8 cellular contexts compared by ENCODE assay signal in genomic region chr1:226738421-226738994, GRCh38. TPM values are rescaled to one million over a fixed set of nuclear protein-coding genes. Genes with fewer than 3 reads are reported as not detected.
DNase-seq lines count a peak whose midpoint lies in the region; ATAC-seq, FAIRE-seq and TF ChIP-seq lines count a peak whose summit lies in the region.

No MANE protein-coding gene starts in this region.

- H4K20me1 ChIP-seq in GM23338 (replicated peaks; ENCODE audit: insufficient read depth): 0 out of 2 replicates have a peak, but pooled peaks cover 4% of the 10 kb centered on the region

- no peak overlapping the region for H3K27ac Mint-ChIP-seq in GM23338
- H3K27ac Mint-ChIP-seq in activated naive CD4-positive, alpha-beta T cell treated with anti-CD3 and anti-CD28 coated beads, Interleukin-2, amount 50 U/mL, for 72 hours: peak overlapping the region; percentile 90 to 97

- no peaks in the 10 kb centered on the region for H3K9me2 ChIP-seq in GM23338 (ENCODE audit: insufficient read depth)

- H3K4me2 ChIP-seq in GM23338: peak overlapping the region; percentile 100

- H3K4me3 Mint-ChIP-seq in GM23338: peak overlapping the region; percentile 86

- H3K27me3 ChIP-seq in GM23338 (ENCODE audit: insufficient read depth) (peaks cover 90% of the 10 kb centered on the region), cardiac muscle cell (peaks cover 73% of the 10 kb centered on the region), pancreas (no peaks in the 10 kb centered on the region)

- H3K9me3 ChIP-seq in cardiac muscle cell (ENCODE audit: low read depth): no peaks in the 10 kb centered on the region
- no peaks in the 10 kb centered on the region for H3K9me3 ChIP-seq in pancreas

- H3K27ac ChIP-seq in GM23338 (ENCODE audit: low read depth) (no peak overlapping the region), cardiac muscle cell (no peak overlapping the region), pancreas (peak overlapping the region; percentile 43 to 80 (median 60))

- H3K36me3 ChIP-seq in GM23338 (ENCODE audit: insufficient read depth) (no peaks in the 10 kb centered on the region), cardiac muscle cell (no peaks in the 10 kb centered on the region), pancreas (no peaks in the 10 kb centered on the region)

- peak; percentile 59 for DNase-seq in EL
- peak; percentile 68 for DNase-seq in GM23338 (ENCODE audit: low spot score)
- peak; percentile 44 for DNase-seq in NCI-H510A (lab: John Stamatoyannopoulos, UW)
- DNase-seq in activated naive CD4-positive, alpha-beta T cell treated with anti-CD3 and anti-CD28 coated beads, Interleukin-2, amount 50 U/mL, for 72 hours (ENCODE audit: low spot score in 2 of 2): peak; percentile 50 to 57
- DNase-seq in cardiac muscle cell (ENCODE audit: low read depth in 1 of 2, low spot score in 1 of 2): peak; percentile 48 to 55
- DNase-seq in pancreas: peak; percentile 17 to 78 (median 44)
- no peak for DNase-seq in HPDE6-E6E7 (ENCODE audit: extremely low spot score)
- no peak for DNase-seq in A172 (ENCODE audit: low spot score)

- H3K4me1 Mint-ChIP-seq in GM23338: peaks cover 14% of the 10 kb centered on the region; the same call in 2 of the 3 replicates

- H3K36me3 Mint-ChIP-seq in GM23338 (ENCODE audit: low read depth): no peaks in the 10 kb centered on the region
- H3K36me3 Mint-ChIP-seq in activated naive CD4-positive, alpha-beta T cell treated with anti-CD3 and anti-CD28 coated beads, Interleukin-2, amount 50 U/mL, for 72 hours: peaks cover 39 to 45% of the 10 kb centered on the region in 2 donors

- H3K9me3 Mint-ChIP-seq in GM23338: peaks cover 3% of the 10 kb centered on the region; the same call in 2 of the 3 replicates
- H3K9me3 Mint-ChIP-seq in activated naive CD4-positive, alpha-beta T cell treated with anti-CD3 and anti-CD28 coated beads, Interleukin-2, amount 50 U/mL, for 72 hours: no peaks in the 10 kb centered on the region

- TF ChIP-seq CTCF in GM23338 (conservative IDR thresholded peaks at IDR 0.05; ENCODE audit: low read depth in 2 of 2) (0 out of 4 replicates have a peak, but pooled peaks of 1 of the 2 experiments have one; percentile 9), cardiac muscle cell (IDR thresholded peaks at IDR 0.05; ENCODE audit: low read depth, low read length) (no peak), pancreas (IDR thresholded peaks at IDR 0.05) (no peak)

- peaks cover 39% of the 10 kb centered on the region for H3K27me3 Mint-ChIP-seq in GM23338 (ENCODE audit: insufficient read depth, low read depth, poor library complexity)

- 0% methylated on average over 49 to 52 of the region's 52 CpGs for WGBS in pancreas, 2 donors

- H3F3A ChIP-seq in GM23338 (replicated peaks; ENCODE audit: low read depth): no peaks in the 10 kb centered on the region

- H3K4me1 ChIP-seq in GM23338 (ENCODE audit: insufficient read depth): peaks cover 21% of the 10 kb centered on the region
- peaks cover 5% of the 10 kb centered on the region for H3K4me1 ChIP-seq in cardiac muscle cell (ENCODE audit: low read depth)
- H3K4me1 ChIP-seq in pancreas: peaks cover 0 to 17% (median 4%) of the 10 kb centered on the region in 3 donors

- ATAC-seq in GM23338: peak; percentile 48
- ATAC-seq in activated naive CD4-positive, alpha-beta T cell treated with anti-CD3 and anti-CD28 coated beads, Interleukin-2, amount 50 U/mL, for 72 hours: peak; percentile 9 to 38
- ATAC-seq in pancreas: peak; percentile 68 to 82 (median 73)

- H3K79me2 ChIP-seq in GM23338 (replicated peaks; ENCODE audit: insufficient read depth): no peaks in the 10 kb centered on the region

- intact Hi-C loops in pancreas (cut with DNase I): no loop called here

- H3K4me3 ChIP-seq in GM23338 (peak overlapping the region; percentile 90), cardiac muscle cell (peak overlapping the region; percentile 52), pancreas (peak overlapping the region; percentile 65 to 87 (median 73))

- H2AFZ ChIP-seq in GM23338: peak overlapping the region; percentile 100

- no peak for FAIRE-seq in pancreas (lab: Jason Lieb, UNC)

TF ChIP-seq in GM23338, 12 proteins besides CTCF, POLR2A, EP300 and RAD21:
- TF ChIP-seq ZNF331 (CRISPR knock-in tag; IDR thresholded peaks at IDR 0.05; ENCODE audit: low read depth) (no peak), EZH2 (IDR thresholded peaks at IDR 0.05; ENCODE audit: low read depth, unreplicated experiment) (no peak), REST (IDR thresholded peaks at IDR 0.05; ENCODE audit: unreplicated experiment) (no peak), ETS1 (IDR thresholded peaks at IDR 0.05) (no peak)
TF ChIP-seq in GM23338: peak in this region for 0.

RNA-seq across cellular contexts. Expression of gene ITPKB, which starts 0.6 kb away (rescaled TPM):
- 4.7 and 5.2 TPM in 2 replicates for total RNA-seq in GM23338 (2014; rRNA removed; shearing (Covaris generic))
- 0.31 and 0.37 TPM in 2 replicates for polyA plus RNA-seq in GM23338 (2016; fragmentation: Nextera tagmentation; extraction: Ambion mirVana)
- 10 to 100 TPM; 37.5 to 51.3 TPM for total RNA-seq in activated naive CD4-positive, alpha-beta T cell treated with anti-CD3 and anti-CD28 coated beads, Interleukin-2, amount 50 U/mL, for 72 hours
- total RNA-seq in cardiac muscle cell: 4.5 and 12.0 TPM in 2 replicates
- 3.8 and 7.2 TPM in 2 replicates for polyA plus RNA-seq in cardiac muscle cell
- 10 to 100 TPM in 1 of 6 donors, 1 to 10 TPM in 5; 5.0 to 13.9 (median 5.9) TPM for total RNA-seq in pancreas
- 1 to 10 TPM; 3.8 to 4.6 TPM for polyA plus RNA-seq in pancreas
- total RNA-seq in A172 (2014; rRNA removed; shearing (Covaris generic)): 1.9 and 2.3 TPM in 2 replicates

Comparison
In these comparisons a context has a peak if more than half of its experiments do, and no peak if none do; other contexts are left out.
1. DNase-seq: peak in EL (single experiment), GM23338 (single experiment), NCI-H510A (single experiment), activated naive CD4-positive, alpha-beta T cell treated with anti-CD3 and anti-CD28 coated beads, Interleukin-2, amount 50 U/mL, for 72 hours (2 of 2), cardiac muscle cell (2 of 2) and pancreas (6 of 6); none in HPDE6-E6E7 (single experiment) and A172 (single experiment).
2. H3K27ac ChIP-seq: peak in pancreas (4 of 4); none in GM23338 (single experiment) and cardiac muscle cell (single experiment).
3. Peak in every context shown above with its lines, with median percentiles within 50 percentile points of each other: ATAC-seq and H3K4me3 ChIP-seq.